23 cellular contexts compared by ENCODE assay signal in genomic region chr6:49264496-49264895, GRCh38.
"Had no signal": no experiment of that assay in that cellular context is flagged by ENCODE, and none has a peak within 500 bp of the region (broad histone marks: within the 10 kb centered on the region; RNA-seq: fewer than 3 reads in every experiment).

No MANE protein-coding gene starts in this region.

- H3K36me3 ChIP-seq: brain microvascular endothelial cell, colonic mucosa had no signal

- H3K36me3 Mint-ChIP-seq: activated CD4-positive, alpha-beta memory T cell treated with anti-CD3 and anti-CD28 coated beads for 36 hours; activated naive CD4-positive, alpha-beta T cell treated with anti-CD3 and anti-CD28 coated beads, Interleukin-2, amount 10 ng/mL, durations not matched to agents 7 days and 5 days; activated naive CD8-positive, alpha-beta T cell treated with anti-CD3 and anti-CD28 coated beads for 36 hours; T-cell had no signal

- H3K27ac ChIP-seq: brain microvascular endothelial cell, colonic mucosa had no signal

- H3K27me3 ChIP-seq: brain microvascular endothelial cell, colonic mucosa had no signal

- H3K4me3 Mint-ChIP-seq: activated B cell treated with CpG ODN at 0.5 μM for 24 hours; activated CD4-positive, alpha-beta memory T cell treated with anti-CD3 and anti-CD28 coated beads for 36 hours; activated CD4-positive, alpha-beta T cell treated with anti-CD3 and anti-CD28 coated beads, Interleukin-2, amount 10 ng/mL, durations not matched to agents 24 days and 14 days; activated naive CD4-positive, alpha-beta T cell treated with anti-CD3 and anti-CD28 coated beads, Interleukin-2, amount 10 ng/mL, durations not matched to agents 7 days and 5 days; activated naive CD8-positive, alpha-beta T cell treated with anti-CD3 and anti-CD28 coated beads for 36 hours; activated T-cell treated with anti-CD3 and anti-CD28 coated beads, Interleukin-2, amount 50 U/mL, for 4 hours; activated T-helper 17 cell treated with anti-CD3 and anti-CD28 coated beads, Interleukin-2, amount 50 U/mL, for 72 hours; T-cell had no signal

- ATAC-seq: activated T-cell treated with anti-CD3 and anti-CD28 coated beads, Interleukin-2, amount 50 U/mL, for 4 hours; activated T-helper 17 cell treated with anti-CD3 and anti-CD28 coated beads, Interleukin-2, amount 50 U/mL, for 72 hours; T-cell had no signal

- H3K4me1 ChIP-seq: colonic mucosa had no signal

- H3K27ac Mint-ChIP-seq: activated B cell treated with CpG ODN at 0.5 μM for 24 hours; activated CD4-positive, alpha-beta memory T cell treated with anti-CD3 and anti-CD28 coated beads for 36 hours; activated CD4-positive, alpha-beta T cell treated with anti-CD3 and anti-CD28 coated beads, Interleukin-2, amount 10 ng/mL, durations not matched to agents 24 days and 14 days; activated naive CD4-positive, alpha-beta T cell treated with anti-CD3 and anti-CD28 coated beads, Interleukin-2, amount 10 ng/mL, durations not matched to agents 7 days and 5 days; activated naive CD8-positive, alpha-beta T cell treated with anti-CD3 and anti-CD28 coated beads for 36 hours; activated T-helper 17 cell treated with anti-CD3 and anti-CD28 coated beads, Interleukin-2, amount 50 U/mL, for 72 hours; T-cell had no signal

- H3K9me3 ChIP-seq: colonic mucosa had no signal

- H3K4me1 Mint-ChIP-seq: activated B cell treated with CpG ODN at 0.5 μM for 24 hours; activated CD4-positive, alpha-beta T cell treated with anti-CD3 and anti-CD28 coated beads, Interleukin-2, amount 10 ng/mL, durations not matched to agents 24 days and 14 days; activated naive CD4-positive, alpha-beta T cell treated with anti-CD3 and anti-CD28 coated beads, Interleukin-2, amount 10 ng/mL, durations not matched to agents 7 days and 5 days; activated naive CD8-positive, alpha-beta T cell treated with anti-CD3 and anti-CD28 coated beads for 36 hours; activated T-helper 17 cell treated with anti-CD3 and anti-CD28 coated beads, Interleukin-2, amount 50 U/mL, for 72 hours; T-cell had no signal

- DNase-seq: activated B cell treated with CpG ODN at 0.5 μM for 24 hours; activated CD4-positive, alpha-beta memory T cell treated with anti-CD3 and anti-CD28 coated beads for 36 hours; activated CD4-positive, alpha-beta T cell treated with anti-CD3 and anti-CD28 coated beads for 1 hour; activated CD4-positive, alpha-beta T cell treated with anti-CD3 and anti-CD28 coated beads, Interleukin-2, amount 10 ng/mL, durations not matched to agents 24 days and 14 days; activated CD8-positive, alpha-beta memory T cell treated with anti-CD3 and anti-CD28 coated beads for 24 hours; activated gamma-delta T cell; activated naive CD4-positive, alpha-beta T cell treated with anti-CD3 and anti-CD28 coated beads, Interleukin-2, amount 10 ng/mL, durations not matched to agents 7 days and 5 days; activated naive CD8-positive, alpha-beta T cell treated with anti-CD3 and anti-CD28 coated beads for 36 hours; activated T-cell treated with anti-CD3 and anti-CD28 coated beads, Interleukin-2, amount 50 U/mL, for 4 hours; brain microvascular endothelial cell; caudate nucleus; colonic mucosa; NCI-H1092; NCI-H1417; NCI-H2029; NCI-H2107; NCI-H345; NCI-H526 treated with DMSO at 0.1 percent for 48 hours; SIG-M5; T-cell; T-helper 2 cell; T1000 had no signal

- H3K4me3 ChIP-seq: colonic mucosa had no signal

- H3K9me3 Mint-ChIP-seq: activated CD4-positive, alpha-beta memory T cell treated with anti-CD3 and anti-CD28 coated beads for 36 hours; activated CD4-positive, alpha-beta T cell treated with anti-CD3 and anti-CD28 coated beads, Interleukin-2, amount 10 ng/mL, durations not matched to agents 24 days and 14 days; activated naive CD4-positive, alpha-beta T cell treated with anti-CD3 and anti-CD28 coated beads, Interleukin-2, amount 10 ng/mL, durations not matched to agents 7 days and 5 days; activated naive CD8-positive, alpha-beta T cell treated with anti-CD3 and anti-CD28 coated beads for 36 hours had no signal

- H3K27me3 Mint-ChIP-seq: activated B cell treated with CpG ODN at 0.5 μM for 24 hours; activated CD4-positive, alpha-beta memory T cell treated with anti-CD3 and anti-CD28 coated beads for 36 hours; activated CD4-positive, alpha-beta T cell treated with anti-CD3 and anti-CD28 coated beads, Interleukin-2, amount 10 ng/mL, durations not matched to agents 24 days and 14 days; activated naive CD4-positive, alpha-beta T cell treated with anti-CD3 and anti-CD28 coated beads, Interleukin-2, amount 10 ng/mL, durations not matched to agents 7 days and 5 days; activated naive CD8-positive, alpha-beta T cell treated with anti-CD3 and anti-CD28 coated beads for 36 hours; activated T-helper 17 cell treated with anti-CD3 and anti-CD28 coated beads, Interleukin-2, amount 50 U/mL, for 72 hours; T-cell had no signal
